Comparison of ENCODE assay signal across 21 cellular contexts in genomic region chr2:162092008-162092390, GRCh38. TPM values are rescaled to one million over a fixed set of nuclear protein-coding genes. Genes with fewer than 3 reads are reported as not detected.
DNase-seq lines count a peak whose midpoint lies in the region; ATAC-seq and TF ChIP-seq lines count a peak whose summit lies in the region.
"Had no signal": no experiment of that assay in that cellular context is flagged by ENCODE, and none has a peak within 500 bp of the region (broad histone marks: within the 10 kb centered on the region; RNA-seq: fewer than 3 reads in every experiment).

No MANE protein-coding gene starts in this region.

- intact Hi-C loops in activated CD8-positive, alpha-beta T cell treated with anti-CD3 and anti-CD28 coated beads for 36 hours (cut with micrococcal nuclease), result no loop called here
- intact Hi-C loops in MCF 10A (cut with micrococcal nuclease), result loop anchor here (2.0 kb wide), 2 partner anchors 63 to 153 kb away; no protein-coding TSS in a partner anchor

- peaks cover 6% of the 10 kb centered on the region for H3K4me1 Mint-ChIP-seq in activated CD8-positive, alpha-beta T cell treated with anti-CD3 and anti-CD28 coated beads, Interleukin-2, amount 10 ng/mL, durations not matched to agents 7 days and 5 days (ENCODE audit: low read depth)
- H3K4me1 Mint-ChIP-seq in activated CD8-positive, alpha-beta T cell treated with anti-CD3 and anti-CD28 coated beads for 36 hours (ENCODE audit: low read depth), result peaks cover 15% of the 10 kb centered on the region
- peaks cover 45% of the 10 kb centered on the region for H3K4me1 Mint-ChIP-seq in MCF 10A (ENCODE audit: insufficient read depth, unreplicated experiment)
- H3K4me1 Mint-ChIP-seq: immature natural killer cell had no signal

- no peaks in the 10 kb centered on the region for H3K27me3 Mint-ChIP-seq in activated CD8-positive, alpha-beta T cell treated with anti-CD3 and anti-CD28 coated beads, Interleukin-2, amount 10 ng/mL, durations not matched to agents 7 days and 5 days (ENCODE audit: low read depth)
- no peaks in the 10 kb centered on the region for H3K27me3 Mint-ChIP-seq in activated CD8-positive, alpha-beta T cell treated with anti-CD3 and anti-CD28 coated beads for 36 hours
- no peaks in the 10 kb centered on the region for H3K27me3 Mint-ChIP-seq in MCF 10A (ENCODE audit: insufficient read depth, unreplicated experiment)
- H3K27me3 Mint-ChIP-seq: activated CD4-positive, alpha-beta T cell treated with anti-CD3 and anti-CD28 coated beads, Interleukin-2, amount 10 ng/mL, durations not matched to agents 7 days and 5 days; activated naive CD8-positive, alpha-beta T cell treated with anti-CD3 and anti-CD28 coated beads, Interleukin-2, amount 50 U/mL, for 24 hours had no signal

- H3K4me1 ChIP-seq in foreskin keratinocyte (peaks cover 44% of the 10 kb centered on the region), suprapubic skin (peaks cover 42% of the 10 kb centered on the region)
- H3K4me1 ChIP-seq: BE2C had no signal

- no TSS peak for BruUV-seq in MCF 10A (replicated peaks; lab: Mats Ljungman, UMichigan)

- ATAC-seq in activated CD8-positive, alpha-beta T cell treated with anti-CD3 and anti-CD28 coated beads, Interleukin-2, amount 10 ng/mL, durations not matched to agents 7 days and 5 days, result no peak
- ATAC-seq in activated CD8-positive, alpha-beta T cell treated with anti-CD3 and anti-CD28 coated beads for 36 hours, result no peak
- no peak for ATAC-seq in foreskin keratinocyte
- ATAC-seq: activated naive CD8-positive, alpha-beta T cell treated with anti-CD3 and anti-CD28 coated beads, Interleukin-2, amount 50 U/mL, for 24 hours had no signal

- H3K9me3 ChIP-seq in suprapubic skin (no peaks in the 10 kb centered on the region), MG63 (no peaks in the 10 kb centered on the region)
- H3K9me3 ChIP-seq: BE2C had no signal

- no peak for TF ChIP-seq POLR2A in suprapubic skin (IDR thresholded peaks at IDR 0.05)

- H3K36me3 ChIP-seq in suprapubic skin, result no peaks in the 10 kb centered on the region
- no peaks in the 10 kb centered on the region for H3K36me3 ChIP-seq in MG63
- H3K36me3 ChIP-seq: BE2C, cardiac muscle cell had no signal

- H3K4me3 Mint-ChIP-seq in activated CD8-positive, alpha-beta T cell treated with anti-CD3 and anti-CD28 coated beads, Interleukin-2, amount 10 ng/mL, durations not matched to agents 7 days and 5 days, result no peak overlapping the region
- H3K4me3 Mint-ChIP-seq in activated CD8-positive, alpha-beta T cell treated with anti-CD3 and anti-CD28 coated beads for 36 hours, result no peak overlapping the region
- peak overlapping the region; percentile 38 for H3K4me3 Mint-ChIP-seq in MCF 10A (ENCODE audit: unreplicated experiment)
- H3K4me3 Mint-ChIP-seq: activated CD4-positive, alpha-beta T cell treated with anti-CD3 and anti-CD28 coated beads, Interleukin-2, amount 10 ng/mL, durations not matched to agents 7 days and 5 days; activated naive CD8-positive, alpha-beta T cell treated with anti-CD3 and anti-CD28 coated beads, Interleukin-2, amount 50 U/mL, for 24 hours; immature natural killer cell had no signal

- H3K4me3 ChIP-seq in suprapubic skin (no peak overlapping the region), MG63 (no peak overlapping the region)
- H3K4me3 ChIP-seq: cardiac muscle cell had no signal

- POLR2A ChIA-PET in activated CD8-positive, alpha-beta T cell treated with anti-CD3 and anti-CD28 coated beads, Interleukin-2, amount 10 ng/mL, durations not matched to agents 7 days and 5 days (lab: Charles Lee), result no interaction called here
- POLR2A ChIA-PET in activated CD8-positive, alpha-beta T cell treated with anti-CD3 and anti-CD28 coated beads for 36 hours (lab: Charles Lee), result no interaction called here
- POLR2A ChIA-PET in MCF 10A (lab: Yijun Ruan, JAX), result interaction anchor here (0.8 to 6.5 kb wide), 9 partner anchors 8 to 153 kb away, joined by 3 to 41 read pairs (median 7); no protein-coding TSS in a partner anchor

- H3K27me3 ChIP-seq in foreskin keratinocyte, result no peaks in the 10 kb centered on the region
- no peaks in the 10 kb centered on the region for H3K27me3 ChIP-seq in suprapubic skin
- H3K27me3 ChIP-seq in MG63, result no peaks in the 10 kb centered on the region
- H3K27me3 ChIP-seq: BE2C, cardiac muscle cell had no signal

- peak overlapping the region; percentile 1 for H3K27ac Mint-ChIP-seq in activated CD8-positive, alpha-beta T cell treated with anti-CD3 and anti-CD28 coated beads, Interleukin-2, amount 10 ng/mL, durations not matched to agents 7 days and 5 days
- no peak overlapping the region for H3K27ac Mint-ChIP-seq in activated CD8-positive, alpha-beta T cell treated with anti-CD3 and anti-CD28 coated beads for 36 hours
- peak overlapping the region; percentile 46 for H3K27ac Mint-ChIP-seq in MCF 10A (ENCODE audit: low read depth, unreplicated experiment)
- H3K27ac Mint-ChIP-seq: activated CD4-positive, alpha-beta T cell treated with anti-CD3 and anti-CD28 coated beads, Interleukin-2, amount 10 ng/mL, durations not matched to agents 7 days and 5 days; activated naive CD8-positive, alpha-beta T cell treated with anti-CD3 and anti-CD28 coated beads, Interleukin-2, amount 50 U/mL, for 24 hours; immature natural killer cell had no signal

- no peak for TF ChIP-seq CTCF in activated CD8-positive, alpha-beta T cell treated with anti-CD3 and anti-CD28 coated beads for 36 hours (IDR thresholded peaks at IDR 0.05)
- no peak for TF ChIP-seq CTCF in MCF 10A (IDR thresholded peaks at IDR 0.05; ENCODE audit: unreplicated experiment)
- no peak for TF ChIP-seq CTCF in foreskin keratinocyte (conservative IDR thresholded peaks at IDR 0.05)
- no peak for TF ChIP-seq CTCF in suprapubic skin (IDR thresholded peaks at IDR 0.05)

- 54% methylated on average over 5 of the region's 5 CpGs for WGBS in suprapubic skin

- CTCF ChIA-PET in activated CD8-positive, alpha-beta T cell treated with anti-CD3 and anti-CD28 coated beads, Interleukin-2, amount 10 ng/mL, durations not matched to agents 7 days and 5 days (lab: Charles Lee), result no interaction called here
- CTCF ChIA-PET in activated CD8-positive, alpha-beta T cell treated with anti-CD3 and anti-CD28 coated beads for 36 hours (lab: Charles Lee), result interaction anchor here (1.0 kb wide), 1 partner anchor 146 kb away, joined by 4 read pairs; no protein-coding TSS in a partner anchor
- CTCF ChIA-PET in MCF 10A (lab: Yijun Ruan, JAX), result interaction anchor here (0.5 to 1.5 kb wide), 8 partner anchors 9 to 598 kb away, joined by 3 to 4 read pairs (median 3); no protein-coding TSS in a partner anchor

- no peaks in the 10 kb centered on the region for H3K9me3 Mint-ChIP-seq in activated CD8-positive, alpha-beta T cell treated with anti-CD3 and anti-CD28 coated beads, Interleukin-2, amount 10 ng/mL, durations not matched to agents 7 days and 5 days (ENCODE audit: insufficient read depth)
- no peaks in the 10 kb centered on the region for H3K9me3 Mint-ChIP-seq in activated CD8-positive, alpha-beta T cell treated with anti-CD3 and anti-CD28 coated beads for 36 hours
- no peaks in the 10 kb centered on the region for H3K9me3 Mint-ChIP-seq in MCF 10A (ENCODE audit: unreplicated experiment)
- H3K9me3 Mint-ChIP-seq: activated CD4-positive, alpha-beta T cell treated with anti-CD3 and anti-CD28 coated beads, Interleukin-2, amount 10 ng/mL, durations not matched to agents 7 days and 5 days; activated naive CD8-positive, alpha-beta T cell treated with anti-CD3 and anti-CD28 coated beads, Interleukin-2, amount 50 U/mL, for 24 hours; immature natural killer cell had no signal

- H3K27ac ChIP-seq in foreskin keratinocyte (peak overlapping the region; percentile 89), suprapubic skin (peak overlapping the region; percentile 53)
- H3K27ac ChIP-seq: cardiac muscle cell had no signal

- no peaks in the 10 kb centered on the region for H3K36me3 Mint-ChIP-seq in activated CD8-positive, alpha-beta T cell treated with anti-CD3 and anti-CD28 coated beads, Interleukin-2, amount 10 ng/mL, durations not matched to agents 7 days and 5 days (ENCODE audit: low read depth)
- H3K36me3 Mint-ChIP-seq in activated CD8-positive, alpha-beta T cell treated with anti-CD3 and anti-CD28 coated beads for 36 hours (ENCODE audit: low read depth), result no peaks in the 10 kb centered on the region
- no peaks in the 10 kb centered on the region for H3K36me3 Mint-ChIP-seq in MCF 10A (ENCODE audit: insufficient read depth, unreplicated experiment)
- H3K36me3 Mint-ChIP-seq: immature natural killer cell had no signal

- TF ChIP-seq EP300 in suprapubic skin (IDR thresholded peaks at IDR 0.05), result no peak

- DNase-seq in activated CD8-positive, alpha-beta T cell treated with anti-CD3 and anti-CD28 coated beads, Interleukin-2, amount 10 ng/mL, durations not matched to agents 7 days and 5 days, result no peak
- no peak for DNase-seq in activated CD8-positive, alpha-beta T cell treated with anti-CD3 and anti-CD28 coated beads for 36 hours
- DNase-seq in MCF 10A (ENCODE audit: unreplicated experiment) (no peak), foreskin keratinocyte (no peak), suprapubic skin (ENCODE audit: low spot score in 2 of 2) (no peak), epidermal melanocyte (ENCODE audit: insufficient read length, low spot score) (no peak), MG63 (no peak)
- no peak for DNase-seq in stimulated activated CD4-positive, alpha-beta T cell treated with anti-CD3 and anti-CD28 coated beads, Interleukin-15, amount 100 ng/mL, for 24 hours
- DNase-seq: 8988T; activated CD4-positive, alpha-beta T cell treated with anti-CD3 and anti-CD28 coated beads, Interleukin-2, amount 10 ng/mL, durations not matched to agents 7 days and 5 days; activated CD8-positive, alpha-beta memory T cell treated with anti-CD3 and anti-CD28 coated beads, Interleukin-2, amount 50 U/mL, for 48 hours; activated effector memory CD4-positive, alpha-beta T cell treated with Interleukin-2 at 50 U/mL for 16 hours; activated naive CD8-positive, alpha-beta T cell treated with anti-CD3 and anti-CD28 coated beads, Interleukin-2, amount 50 U/mL, for 24 hours; BE2C; head of caudate nucleus; immature natural killer cell; NCI-H1436; NCI-H524 treated with DMSO at 0.1 percent for 48 hours; SHP77 treated with DMSO at 0.1 percent for 48 hours; stimulated activated CD4-positive, alpha-beta T cell treated with anti-CD3 and anti-CD28 coated beads, Interleukin-12 subunit alpha, Interleukin-12 subunit beta, amount 100 ng/mL, for 4 hours had no signal

RNA-seq across cellular contexts. Expression of gene DPP4, which starts 18.0 kb away (rescaled TPM):
- 100 to 1,000 TPM; 158 TPM for total RNA-seq in activated CD8-positive, alpha-beta T cell treated with anti-CD3 and anti-CD28 coated beads, Interleukin-2, amount 10 ng/mL, durations not matched to agents 7 days and 5 days
- 10 to 100 TPM; 25.9 to 26.4 TPM for total RNA-seq in activated CD8-positive, alpha-beta T cell treated with anti-CD3 and anti-CD28 coated beads for 36 hours
- not detected in 2 replicates for total RNA-seq in MCF 10A (2022)
- total RNA-seq in foreskin keratinocyte, result 0.99 and 2.8 TPM in 2 replicates
- polyA plus RNA-seq in foreskin keratinocyte, result 0.43 and 1.00 TPM in 2 replicates
- 1 to 10 TPM; 1.6 to 5.3 (median 3.8) TPM for total RNA-seq in suprapubic skin
- 0.53 and 0.76 TPM in 2 replicates for total RNA-seq in MG63 (2014; rRNA removed; shearing (Covaris generic); ENCODE audit: low replicate concordance)
- total RNA-seq: cardiac muscle cell had no signal

Comparison
In these comparisons a context has a peak if more than half of its experiments do, and no peak if none do; other contexts are left out.
1. RNA of gene DPP4, which starts 18.0 kb away (total RNA-seq): 158 TPM in activated CD8-positive, alpha-beta T cell treated with anti-CD3 and anti-CD28 coated beads, Interleukin-2, amount 10 ng/mL, durations not matched to agents 7 days and 5 days; 25.9 to 26.4 TPM in activated CD8-positive, alpha-beta T cell treated with anti-CD3 and anti-CD28 coated beads for 36 hours, 1.6 to 5.3 TPM in suprapubic skin, 0.99 to 2.8 TPM in foreskin keratinocyte, 0.53 to 0.76 TPM in MG63 and not detected in MCF 10A; every median in the first group is over 4 times any median in the second.